2 cellular contexts compared by ENCODE assay signal in genomic region chr7:2231992-2232765, GRCh38.
A peak's percentile ranks its signal among the peaks of the same experiment; 100 is the strongest.
TF ChIP-seq lines count a peak whose summit lies in the region.

No MANE protein-coding gene starts in this region.

TF ChIP-seq in K562, 482 proteins besides CTCF, POLR2A, EP300 and RAD21 (continues in another document):
- no peak for TF ChIP-seq TRIM24 (IDR thresholded peaks at IDR 0.05)
- no peak for TF ChIP-seq ZNF764 (CRISPR knock-in tag; IDR thresholded peaks at IDR 0.05; ENCODE audit: low read depth)
- TF ChIP-seq ZFX (CRISPR knock-in tag; IDR thresholded peaks at IDR 0.05): peak; percentile 16
- 0 out of 4 replicates have a peak, but pooled peaks of 1 of the 2 experiments have one; percentile 6 for TF ChIP-seq SIN3A (IDR thresholded peaks at IDR 0.05; ENCODE audit: borderline replicate concordance in 2 of 2, control insufficient read depth in 1 of 2, low read depth in 2 of 2, low read length in 2 of 2)
- no peak for TF ChIP-seq ZNF512 (tag; IDR thresholded peaks at IDR 0.05)
- no peak for TF ChIP-seq E2F5 (CRISPR knock-in tag; IDR thresholded peaks at IDR 0.05)
- no peak for TF ChIP-seq SMARCA4 (IDR thresholded peaks at IDR 0.05)
- TF ChIP-seq SMARCE1 (IDR thresholded peaks at IDR 0.05): no peak
- TF ChIP-seq VEZF1 (CRISPR knock-in tag; IDR thresholded peaks at IDR 0.05): no peak
- TF ChIP-seq RERE (CRISPR knock-in tag; IDR thresholded peaks at IDR 0.05; ENCODE audit: borderline replicate concordance): no peak
- TF ChIP-seq LARP7 (IDR thresholded peaks at IDR 0.05): no peak
- 0 out of 2 replicates have a peak, but pooled peaks have one; percentile 2 for TF ChIP-seq CBX1 (IDR thresholded peaks at IDR 0.05; ENCODE audit: low read depth)
- TF ChIP-seq POLR2AphosphoS5 (IDR thresholded peaks at IDR 0.05; ENCODE audit: control insufficient read depth, insufficient read depth, low read depth, low read length): no peak
- 0 out of 2 replicates have a peak, but pooled peaks have one; percentile 17 for TF ChIP-seq TFAP4 (CRISPR knock-in tag; IDR thresholded peaks at IDR 0.05; ENCODE audit: borderline replicate concordance)
- TF ChIP-seq CGGBP1 (CRISPR knock-in tag; IDR thresholded peaks at IDR 0.05): no peak
- TF ChIP-seq CEBPG (CRISPR knock-in tag; IDR thresholded peaks at IDR 0.05): no peak
- TF ChIP-seq CEBPG (tag; conservative IDR thresholded peaks at IDR 0.05 in 1 of 2, IDR thresholded peaks at IDR 0.05 in 1 of 2): peak in 1 of 2 experiments; percentile 21; a peak in 1 of 4 replicates

TF ChIP-seq in GM12891, 5 proteins besides CTCF, POLR2A, EP300 and RAD21:
- TF ChIP-seq SPI1 (IDR thresholded peaks at IDR 0.05; ENCODE audit: low read depth, low read length) (no peak), PAX5 (IDR thresholded peaks at IDR 0.05; ENCODE audit: insufficient read depth, low read length, severe bottlenecking) (no peak), POU2F2 (IDR thresholded peaks at IDR 0.05; ENCODE audit: low read depth, low read length) (no peak), POLR2AphosphoS5 (IDR thresholded peaks at IDR 0.05; ENCODE audit: low read depth, low read length) (no peak), TAF1 (IDR thresholded peaks at IDR 0.05; ENCODE audit: low read depth, low read length) (no peak)
